ENCODE assay signal across 1 cellular context in genomic region chr14:63986789-63987533, GRCh38.
TF ChIP-seq lines count a peak whose summit lies in the region.

No MANE protein-coding gene starts in this region.

TF ChIP-seq in GM23338, 12 proteins besides CTCF, POLR2A, EP300 and RAD21 (continued from another document):
- TF ChIP-seq ZNF462 (CRISPR knock-in tag; IDR thresholded peaks at IDR 0.05) (no peak), NANOG (IDR thresholded peaks at IDR 0.05; ENCODE audit: borderline replicate concordance) (no peak), POLR2AphosphoS5 (IDR thresholded peaks at IDR 0.05; ENCODE audit: low read depth) (no peak)
- TF ChIP-seq, protein P1, sequence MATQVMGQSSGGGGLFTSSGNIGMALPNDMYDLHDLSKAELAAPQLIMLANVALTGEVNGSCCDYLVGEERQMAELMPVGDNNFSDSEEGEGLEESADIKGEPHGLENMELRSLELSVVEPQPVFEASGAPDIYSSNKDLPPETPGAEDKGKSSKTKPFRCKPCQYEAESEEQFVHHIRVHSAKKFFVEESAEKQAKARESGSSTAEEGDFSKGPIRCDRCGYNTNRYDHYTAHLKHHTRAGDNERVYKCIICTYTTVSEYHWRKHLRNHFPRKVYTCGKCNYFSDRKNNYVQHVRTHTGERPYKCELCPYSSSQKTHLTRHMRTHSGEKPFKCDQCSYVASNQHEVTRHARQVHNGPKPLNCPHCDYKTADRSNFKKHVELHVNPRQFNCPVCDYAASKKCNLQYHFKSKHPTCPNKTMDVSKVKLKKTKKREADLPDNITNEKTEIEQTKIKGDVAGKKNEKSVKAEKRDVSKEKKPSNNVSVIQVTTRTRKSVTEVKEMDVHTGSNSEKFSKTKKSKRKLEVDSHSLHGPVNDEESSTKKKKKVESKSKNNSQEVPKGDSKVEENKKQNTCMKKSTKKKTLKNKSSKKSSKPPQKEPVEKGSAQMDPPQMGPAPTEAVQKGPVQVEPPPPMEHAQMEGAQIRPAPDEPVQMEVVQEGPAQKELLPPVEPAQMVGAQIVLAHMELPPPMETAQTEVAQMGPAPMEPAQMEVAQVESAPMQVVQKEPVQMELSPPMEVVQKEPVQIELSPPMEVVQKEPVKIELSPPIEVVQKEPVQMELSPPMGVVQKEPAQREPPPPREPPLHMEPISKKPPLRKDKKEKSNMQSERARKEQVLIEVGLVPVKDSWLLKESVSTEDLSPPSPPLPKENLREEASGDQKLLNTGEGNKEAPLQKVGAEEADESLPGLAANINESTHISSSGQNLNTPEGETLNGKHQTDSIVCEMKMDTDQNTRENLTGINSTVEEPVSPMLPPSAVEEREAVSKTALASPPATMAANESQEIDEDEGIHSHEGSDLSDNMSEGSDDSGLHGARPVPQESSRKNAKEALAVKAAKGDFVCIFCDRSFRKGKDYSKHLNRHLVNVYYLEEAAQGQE (IDR thresholded peaks at IDR 0.05; ENCODE audit: unreplicated experiment), result no peak
